In genomic region chr9:101312661-101313060, GRCh38 we compare ENCODE assay signal across 36 cellular contexts.
"Had no signal": no experiment of that assay in that cellular context is flagged by ENCODE, and none has a peak within 500 bp of the region (broad histone marks: within the 10 kb centered on the region; RNA-seq: fewer than 3 reads in every experiment).

No MANE protein-coding gene starts in this region.

- ATAC-seq: activated CD8-positive, alpha-beta memory T cell treated with anti-CD3 and anti-CD28 coated beads, Interleukin-2, amount 10 ng/mL, durations not matched to agents 7 days and 5 days; activated naive CD8-positive, alpha-beta T cell treated with anti-CD3 and anti-CD28 coated beads, Interleukin-2, amount 50 U/mL, for 24 hours; Right ventricle myocardium inferior had no signal

- H3K4me3 Mint-ChIP-seq: activated CD4-positive, alpha-beta memory T cell treated with anti-CD3 and anti-CD28 coated beads, Interleukin-2, amount 10 ng/mL, durations not matched to agents 7 days and 5 days; activated CD8-positive, alpha-beta memory T cell treated with anti-CD3 and anti-CD28 coated beads, Interleukin-2, amount 10 ng/mL, durations not matched to agents 7 days and 5 days; activated naive CD4-positive, alpha-beta T cell treated with anti-CD3 and anti-CD28 coated beads, Interleukin-2, amount 10 ng/mL, durations not matched to agents 7 days and 5 days; activated naive CD8-positive, alpha-beta T cell; activated naive CD8-positive, alpha-beta T cell treated with anti-CD3 and anti-CD28 coated beads, Interleukin-2, amount 50 U/mL, for 24 hours had no signal

- H3K27me3 ChIP-seq: brain microvascular endothelial cell, cardiac muscle cell, MG63 had no signal

- DNase-seq: activated CD4-positive, alpha-beta memory T cell treated with anti-CD3 and anti-CD28 coated beads, Interleukin-2, amount 10 ng/mL, durations not matched to agents 7 days and 5 days; activated CD4-positive, alpha-beta T cell treated with anti-CD3 and anti-CD28 coated beads for 1 hour; activated CD4-positive, alpha-beta T cell treated with anti-CD3 and anti-CD28 coated beads for 48 hours; activated CD4-positive, CD25-positive, alpha-beta regulatory T cell; activated CD8-positive, alpha-beta memory T cell treated with anti-CD3 and anti-CD28 coated beads for 24 hours; activated CD8-positive, alpha-beta memory T cell treated with anti-CD3 and anti-CD28 coated beads, Interleukin-2, amount 10 ng/mL, durations not matched to agents 7 days and 5 days; activated CD8-positive, alpha-beta memory T cell treated with anti-CD3 and anti-CD28 coated beads, Interleukin-2, amount 50 U/mL, for 48 hours; activated effector memory CD4-positive, alpha-beta T cell treated with Interleukin-2 at 50 U/mL for 16 hours; activated naive CD4-positive, alpha-beta T cell treated with anti-CD3 and anti-CD28 coated beads, Interleukin-2, amount 10 ng/mL, durations not matched to agents 7 days and 5 days; activated naive CD8-positive, alpha-beta T cell treated with anti-CD3 and anti-CD28 coated beads, Interleukin-2, amount 50 U/mL, for 24 hours; activated T-cell treated with anti-CD3 and anti-CD28 coated beads, Interleukin-2, amount 50 U/mL, for 48 hours; anterior cingulate cortex; brain microvascular endothelial cell; Kasumi-1; KG1; MG63; NCI-H1048; NCI-H1436; NCI-H1694; NCI-H1930; NCI-H2081 treated with DMSO at 0.1 percent for 48 hours; NCI-H226; NCI-H524; NCI-H82; PC-9; SIG-M5; SW 1271; T-helper 1 cell; T-helper 2 cell; T-helper 9 cell had no signal

- H2AFZ ChIP-seq: PC-9 had no signal

- H3K4me2 ChIP-seq: PC-9 had no signal

- H3K9me3 ChIP-seq: MG63 had no signal

- H3K27ac ChIP-seq: brain microvascular endothelial cell, cardiac muscle cell, PC-9, RWPE1, VCaP had no signal

- H3K4me3 ChIP-seq: cardiac muscle cell, MG63, PC-9 had no signal

- H3K27ac Mint-ChIP-seq: activated CD4-positive, alpha-beta memory T cell treated with anti-CD3 and anti-CD28 coated beads, Interleukin-2, amount 10 ng/mL, durations not matched to agents 7 days and 5 days; activated CD8-positive, alpha-beta memory T cell treated with anti-CD3 and anti-CD28 coated beads, Interleukin-2, amount 10 ng/mL, durations not matched to agents 7 days and 5 days; activated naive CD4-positive, alpha-beta T cell treated with anti-CD3 and anti-CD28 coated beads, Interleukin-2, amount 10 ng/mL, durations not matched to agents 7 days and 5 days; activated naive CD8-positive, alpha-beta T cell; activated naive CD8-positive, alpha-beta T cell treated with anti-CD3 and anti-CD28 coated beads, Interleukin-2, amount 50 U/mL, for 24 hours had no signal

- H3K27me3 Mint-ChIP-seq: activated naive CD4-positive, alpha-beta T cell treated with anti-CD3 and anti-CD28 coated beads, Interleukin-2, amount 10 ng/mL, durations not matched to agents 7 days and 5 days; activated naive CD8-positive, alpha-beta T cell treated with anti-CD3 and anti-CD28 coated beads, Interleukin-2, amount 50 U/mL, for 24 hours had no signal

- H3K4me1 Mint-ChIP-seq: activated CD4-positive, alpha-beta memory T cell treated with anti-CD3 and anti-CD28 coated beads, Interleukin-2, amount 10 ng/mL, durations not matched to agents 7 days and 5 days; activated CD8-positive, alpha-beta memory T cell treated with anti-CD3 and anti-CD28 coated beads, Interleukin-2, amount 10 ng/mL, durations not matched to agents 7 days and 5 days; activated naive CD4-positive, alpha-beta T cell treated with anti-CD3 and anti-CD28 coated beads, Interleukin-2, amount 10 ng/mL, durations not matched to agents 7 days and 5 days; activated naive CD8-positive, alpha-beta T cell treated with anti-CD3 and anti-CD28 coated beads, Interleukin-2, amount 50 U/mL, for 24 hours had no signal

- FAIRE-seq: RCC 7860 had no signal

- H3K36me3 Mint-ChIP-seq: activated CD8-positive, alpha-beta memory T cell treated with anti-CD3 and anti-CD28 coated beads, Interleukin-2, amount 10 ng/mL, durations not matched to agents 7 days and 5 days; activated naive CD4-positive, alpha-beta T cell treated with anti-CD3 and anti-CD28 coated beads, Interleukin-2, amount 10 ng/mL, durations not matched to agents 7 days and 5 days; activated naive CD8-positive, alpha-beta T cell had no signal

- H3K9me3 Mint-ChIP-seq: activated CD4-positive, alpha-beta memory T cell treated with anti-CD3 and anti-CD28 coated beads, Interleukin-2, amount 10 ng/mL, durations not matched to agents 7 days and 5 days; activated naive CD4-positive, alpha-beta T cell treated with anti-CD3 and anti-CD28 coated beads, Interleukin-2, amount 10 ng/mL, durations not matched to agents 7 days and 5 days; activated naive CD8-positive, alpha-beta T cell treated with anti-CD3 and anti-CD28 coated beads, Interleukin-2, amount 50 U/mL, for 24 hours had no signal

- H3K36me3 ChIP-seq: brain microvascular endothelial cell, cardiac muscle cell, MG63 had no signal
